Comparison of ENCODE assay signal across 18 cellular contexts in genomic region chr17:66670211-66670610, GRCh38.
"Had no signal": no experiment of that assay in that cellular context is flagged by ENCODE, and none has a peak within 500 bp of the region (broad histone marks: within the 10 kb centered on the region; RNA-seq: fewer than 3 reads in every experiment).

No MANE protein-coding gene starts in this region.

- ATAC-seq: activated naive CD4-positive, alpha-beta T cell treated with anti-CD3 and anti-CD28 coated beads, Interleukin-2, amount 50 U/mL, for 72 hours; body of pancreas; left colon; lower lobe of right lung; sciatic nerve had no signal

- H3K9me3 ChIP-seq: body of pancreas, colonic mucosa, esophagus muscularis mucosa, lower lobe of right lung, stomach, testis, upper lobe of left lung had no signal

- DNase-seq: activated CD4-positive, alpha-beta T cell treated with anti-CD3 and anti-CD28 coated beads, Interleukin-2, amount 50 U/mL, for 48 hours; activated effector memory CD4-positive, alpha-beta T cell treated with Interleukin-2 at 50 U/mL for 16 hours; activated T-cell treated with anti-CD3 and anti-CD28 coated beads, Interleukin-2, amount 50 U/mL, for 1 hour; amygdala; body of pancreas; caudate nucleus; colonic mucosa; left colon; lower lobe of right lung; stomach; T-helper 9 cell; testis; upper lobe of left lung; WERI-Rb-1 had no signal

- H3K9me3 Mint-ChIP-seq: neural crest cell had no signal

- H3K4me3 Mint-ChIP-seq: neural crest cell had no signal
